8 cellular contexts compared by ENCODE assay signal in genomic region chr12:87661770-87662402, GRCh38.
DNase-seq lines count a peak whose midpoint lies in the region; ATAC-seq and TF ChIP-seq lines count a peak whose summit lies in the region.

No MANE protein-coding gene starts in this region.

- H3K27me3 Mint-ChIP-seq in naive B cell = no peaks in the 10 kb centered on the region

- no peak for DNase-seq in activated CD4-positive, CD25-positive, alpha-beta regulatory T cell (lab: John Stamatoyannopoulos, UW)
- DNase-seq in SW480 (ENCODE audit: low spot score) = peak; percentile 21
- DNase-seq in naive B cell = no peak
- DNase-seq in right atrium auricular region (ENCODE audit: low spot score) = no peak
- no peak for DNase-seq in AG08396 (ENCODE audit: low spot score)
- DNase-seq in middle frontal gyrus (ENCODE audit: extremely low spot score, low spot score) = no peak

- no peaks in the 10 kb centered on the region for H3K9me3 ChIP-seq in right atrium auricular region

- H3K27me3 ChIP-seq in right atrium auricular region = no peaks in the 10 kb centered on the region

- peak; percentile 30 to 51 for ATAC-seq in activated CD4-positive, CD25-positive, alpha-beta regulatory T cell treated with anti-CD3 and anti-CD28 coated beads, Interleukin-2, amount 50 U/mL, for 24 hours
- ATAC-seq in HG03108 (IDR thresholded peaks at IDR 0.05; ENCODE audit: unreplicated experiment) = peak; percentile 71
- ATAC-seq in naive B cell (ENCODE audit: low read depth in 2 of 2) = peak; percentile 66 to 69

- TF ChIP-seq CTCF in right atrium auricular region (IDR thresholded peaks at IDR 0.05) = no peak

- no peaks in the 10 kb centered on the region for H3K9me3 Mint-ChIP-seq in naive B cell

- H3K4me1 ChIP-seq in right atrium auricular region = no peaks in the 10 kb centered on the region

- peaks cover 11 to 17% (median 17%) of the 10 kb centered on the region in 3 donors for H3K4me1 Mint-ChIP-seq in naive B cell

- H3K4me3 ChIP-seq in right atrium auricular region = no peak overlapping the region

- H3K27ac ChIP-seq in right atrium auricular region = no peak overlapping the region

- peak overlapping the region in 2 of 6 donors; percentile 7 to 30 for H3K27ac Mint-ChIP-seq in naive B cell

- H3K4me3 Mint-ChIP-seq in naive B cell = peak overlapping the region in 5 of 8 donors; percentile 0 to 77 (median 59)

- no peaks in the 10 kb centered on the region for H3K36me3 ChIP-seq in right atrium auricular region

- H3K36me3 Mint-ChIP-seq in naive B cell = no peaks in the 10 kb centered on the region
